21 cellular contexts compared by ENCODE assay signal in the genomic region with DNA sequence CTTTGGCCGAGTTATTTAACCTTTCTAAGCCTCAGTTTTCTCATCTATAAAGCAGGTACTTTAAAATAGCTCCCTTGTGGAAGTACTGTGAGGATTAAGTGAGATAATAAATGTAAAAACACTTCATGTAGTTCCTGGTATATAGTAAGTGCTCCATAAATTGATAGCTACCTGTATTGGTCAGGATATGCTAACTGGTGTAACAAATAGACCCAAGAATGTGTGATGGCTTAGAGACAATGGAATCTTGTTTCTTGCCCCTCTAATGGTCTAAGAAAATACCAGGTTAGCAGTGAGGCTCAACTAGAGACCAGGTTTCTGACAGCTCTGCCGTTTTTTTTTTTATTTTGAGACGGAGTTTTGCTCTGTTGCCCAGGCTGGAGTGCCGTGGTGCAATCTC. TPM values are rescaled to one million over a fixed set of nuclear protein-coding genes. Genes with fewer than 3 reads are reported as not detected.
DNase-seq lines count a peak whose midpoint lies in the region; ATAC-seq, FAIRE-seq and TF ChIP-seq lines count a peak whose summit lies in the region.
"Had no signal": no experiment of that assay in that cellular context is flagged by ENCODE, and none has a peak within 500 bp of the region (broad histone marks: within the 10 kb centered on the region; RNA-seq: fewer than 3 reads in every experiment).

No MANE protein-coding gene starts in this region.

- intact Hi-C loops in right cardiac atrium (cut with DNase I): loop anchor here (10.0 kb wide), 7 partner anchors 51 to 231 kb away; partner anchors contain the start of genes RARA (in 2 of the 4), GJD3 (in 1 of the 4) and IGFBP4 (in 1 of the 4)

- peaks cover 4% of the 10 kb centered on the region for H3K36me3 Mint-ChIP-seq in T-helper 2 cell treated with Interferon-gamma antibody and Interleukin-4, amounts not matched to agents 5 μg/mL and 100 μg/mL, for 36 hours (ENCODE audit: low read depth)
- H3K36me3 Mint-ChIP-seq in stimulated activated memory B cell treated with anti-CD40 and anti-IgM and Interleukin-4, amounts not matched to agents 10 μg/mL and 1 μg/mL and 100 μg/mL, for 72 hours: no peaks in the 10 kb centered on the region
- H3K36me3 Mint-ChIP-seq in progenitor cell of endocrine pancreas (ENCODE audit: insufficient read depth): no peaks in the 10 kb centered on the region
- H3K36me3 Mint-ChIP-seq: CD14-positive monocyte, natural killer cell had no signal

- H3K27me3 ChIP-seq in DND-41 (ENCODE audit: insufficient read depth, low read length, poor library complexity) (no peaks in the 10 kb centered on the region), right cardiac atrium (ENCODE audit: control insufficient read depth, insufficient read depth) (no peaks in the 10 kb centered on the region)

- no peak for FAIRE-seq in GM12892 (lab: Jason Lieb, UNC)
- FAIRE-seq: GM12878 had no signal

- no peaks in the 10 kb centered on the region for H3K9me3 ChIP-seq in DND-41 (ENCODE audit: insufficient read depth, low read length, severe bottlenecking)
- no peaks in the 10 kb centered on the region for H3K9me3 ChIP-seq in right cardiac atrium (ENCODE audit: control insufficient read depth, low read length)
- H3K9me3 ChIP-seq: HAP-1 had no signal

- no peak for ATAC-seq in DND-41 (ENCODE audit: insufficient read depth, low read depth)
- ATAC-seq in right cardiac atrium: no peak
- ATAC-seq in stimulated activated memory B cell treated with anti-CD40 and anti-IgM and Interleukin-4, amounts not matched to agents 10 μg/mL and 1 μg/mL and 100 μg/mL, for 72 hours: no peak
- no peak for ATAC-seq in HG03342 (IDR thresholded peaks at IDR 0.05; ENCODE audit: unreplicated experiment)
- ATAC-seq: GM12878, natural killer cell, PC-3 had no signal

- no peaks in the 10 kb centered on the region for H3K79me2 ChIP-seq in DND-41 (ENCODE audit: insufficient read depth, low read length)

- no peaks in the 10 kb centered on the region for H3K9me3 Mint-ChIP-seq in T-helper 2 cell treated with Interferon-gamma antibody and Interleukin-4, amounts not matched to agents 5 μg/mL and 100 μg/mL, for 36 hours
- H3K9me3 Mint-ChIP-seq in stimulated activated memory B cell treated with anti-CD40 and anti-IgM and Interleukin-4, amounts not matched to agents 10 μg/mL and 1 μg/mL and 100 μg/mL, for 72 hours: no peaks in the 10 kb centered on the region
- H3K9me3 Mint-ChIP-seq in progenitor cell of endocrine pancreas (ENCODE audit: low read depth): no peaks in the 10 kb centered on the region
- H3K9me3 Mint-ChIP-seq: natural killer cell had no signal

- no peak for TF ChIP-seq POLR2A in GM12892 (IDR thresholded peaks at IDR 0.05; ENCODE audit: low read depth, low read length)

- H3K27ac ChIP-seq in DND-41 (ENCODE audit: low read length): peak overlapping the region; percentile 81
- peak overlapping the region; percentile 73 for H3K27ac ChIP-seq in right cardiac atrium (ENCODE audit: low read length)
- H3K27ac ChIP-seq: 22Rv1, WERI-Rb-1 had no signal

- H3K4me2 ChIP-seq in DND-41 (ENCODE audit: insufficient read depth, low read length): no peak overlapping the region

- no peak overlapping the region for H3K4me3 Mint-ChIP-seq in T-helper 2 cell treated with Interferon-gamma antibody and Interleukin-4, amounts not matched to agents 5 μg/mL and 100 μg/mL, for 36 hours
- no peak overlapping the region for H3K4me3 Mint-ChIP-seq in stimulated activated memory B cell treated with anti-CD40 and anti-IgM and Interleukin-4, amounts not matched to agents 10 μg/mL and 1 μg/mL and 100 μg/mL, for 72 hours
- H3K4me3 Mint-ChIP-seq in progenitor cell of endocrine pancreas (ENCODE audit: low read depth): no peak overlapping the region
- H3K4me3 Mint-ChIP-seq: CD14-positive monocyte, natural killer cell had no signal

- DNase-seq in T-helper 2 cell treated with Interferon-gamma antibody and Interleukin-4, amounts not matched to agents 5 μg/mL and 100 μg/mL, for 36 hours (ENCODE audit: low spot score): no peak
- DNase-seq in T-helper 2 cell (no peak), DND-41 (no peak), right cardiac atrium (no peak), progenitor cell of endocrine pancreas (ENCODE audit: low spot score, unreplicated experiment) (no peak), GM12892 (ENCODE audit: insufficient read length) (no peak)
- DNase-seq: EL, natural killer cell, NCI-H2029, NCI-H524, PC-3, WERI-Rb-1 had no signal

- H2AFZ ChIP-seq in DND-41 (ENCODE audit: low read depth, low read length): no peak overlapping the region

- peaks cover 88% of the 10 kb centered on the region for H3K4me1 Mint-ChIP-seq in T-helper 2 cell treated with Interferon-gamma antibody and Interleukin-4, amounts not matched to agents 5 μg/mL and 100 μg/mL, for 36 hours (ENCODE audit: low read depth)
- H3K4me1 Mint-ChIP-seq in stimulated activated memory B cell treated with anti-CD40 and anti-IgM and Interleukin-4, amounts not matched to agents 10 μg/mL and 1 μg/mL and 100 μg/mL, for 72 hours: peaks cover 86% of the 10 kb centered on the region
- peaks cover 2% of the 10 kb centered on the region for H3K4me1 Mint-ChIP-seq in progenitor cell of endocrine pancreas (ENCODE audit: low read depth)

- H3K4me3 ChIP-seq in DND-41 (ENCODE audit: low read depth in 1 of 2, low read length in 2 of 2) (no peak overlapping the region), right cardiac atrium (ENCODE audit: low read length) (no peak overlapping the region)
- H3K4me3 ChIP-seq: GM12878, HAP-1 had no signal

- peak overlapping the region; percentile 37 for H3K27ac Mint-ChIP-seq in T-helper 2 cell treated with Interferon-gamma antibody and Interleukin-4, amounts not matched to agents 5 μg/mL and 100 μg/mL, for 36 hours
- H3K27ac Mint-ChIP-seq in stimulated activated memory B cell treated with anti-CD40 and anti-IgM and Interleukin-4, amounts not matched to agents 10 μg/mL and 1 μg/mL and 100 μg/mL, for 72 hours: peak overlapping the region; percentile 76
- no peak overlapping the region for H3K27ac Mint-ChIP-seq in progenitor cell of endocrine pancreas
- H3K27ac Mint-ChIP-seq: CD14-positive monocyte had no signal

- H3K27me3 Mint-ChIP-seq in T-helper 2 cell treated with Interferon-gamma antibody and Interleukin-4, amounts not matched to agents 5 μg/mL and 100 μg/mL, for 36 hours (ENCODE audit: low read depth): no peaks in the 10 kb centered on the region
- H3K27me3 Mint-ChIP-seq in stimulated activated memory B cell treated with anti-CD40 and anti-IgM and Interleukin-4, amounts not matched to agents 10 μg/mL and 1 μg/mL and 100 μg/mL, for 72 hours: no peaks in the 10 kb centered on the region
- peaks cover 17% of the 10 kb centered on the region for H3K27me3 Mint-ChIP-seq in progenitor cell of endocrine pancreas

- peaks cover 92% of the 10 kb centered on the region for H3K4me1 ChIP-seq in DND-41 (ENCODE audit: insufficient read depth, low read length)
- peaks cover 27% of the 10 kb centered on the region for H3K4me1 ChIP-seq in right cardiac atrium (ENCODE audit: control insufficient read depth, insufficient read depth, low read length)
- H3K4me1 ChIP-seq: HAP-1 had no signal

- H4K20me1 ChIP-seq in DND-41 (ENCODE audit: insufficient read depth, low read length): no peaks in the 10 kb centered on the region

- H3K36me3 ChIP-seq in DND-41 (ENCODE audit: insufficient read depth, low read length): no peaks in the 10 kb centered on the region
- H3K36me3 ChIP-seq: HAP-1, WERI-Rb-1 had no signal

- no peak overlapping the region for H3K9ac ChIP-seq in DND-41 (ENCODE audit: low read depth, low read length)

- TF ChIP-seq CTCF in DND-41 (IDR thresholded peaks at IDR 0.05; ENCODE audit: borderline replicate concordance, extremely low read depth, low read length, poor library complexity, severe bottlenecking) (no peak), progenitor cell of endocrine pancreas (IDR thresholded peaks at IDR 0.05; ENCODE audit: unreplicated experiment) (no peak)

- WGBS in right cardiac atrium: 82% methylated on average over 4 of the region's 4 CpGs

RNA-seq across cellular contexts. Expression of gene CCR7, which starts 29.8 kb away (rescaled TPM):
- total RNA-seq in right cardiac atrium (under 1 TPM in 2 of 4 donors, not detected in 2; 0.19 to 0.20 TPM), progenitor cell of endocrine pancreas (not detected in 2 replicates)
- 0.11 TPM for polyA plus RNA-seq in right cardiac atrium
- polyA plus RNA-seq in GM12892 (2012; ENCODE audit: missing spikeins): 167 TPM
- total RNA-seq: epithelial cell of proximal tubule, kidney epithelial cell, PC-3, renal cortical epithelial cell had no signal

RNA-seq across cellular contexts. Expression of gene TNS4, which starts 34.0 kb away (rescaled TPM):
- under 1 TPM in 1 of 4 donors, not detected in 3; 0.14 TPM for total RNA-seq in right cardiac atrium
- not detected for polyA plus RNA-seq in right cardiac atrium
- total RNA-seq in progenitor cell of endocrine pancreas: not detected in 2 replicates
- not detected for polyA plus RNA-seq in GM12892 (2012; ENCODE audit: missing spikeins)
- total RNA-seq: epithelial cell of proximal tubule, kidney epithelial cell had no signal
- polyA plus RNA-seq: CD14-positive monocyte had no signal
